Comparison of ENCODE assay signal across 17 cellular contexts in genomic region chr3:113013593-113013992, GRCh38. TPM values are rescaled to one million over a fixed set of nuclear protein-coding genes. Genes with fewer than 3 reads are reported as not detected.
"Had no signal": no experiment of that assay in that cellular context is flagged by ENCODE, and none has a peak within 500 bp of the region (broad histone marks: within the 10 kb centered on the region; RNA-seq: fewer than 3 reads in every experiment).

No MANE protein-coding gene starts in this region.

- H3K27me3 ChIP-seq: ascending aorta, foreskin keratinocyte, spleen, transverse colon had no signal

- H3K27me3 Mint-ChIP-seq: activated naive CD8-positive, alpha-beta T cell treated with anti-CD3 and anti-CD28 coated beads, Interleukin-2, amount 10 ng/mL, durations not matched to agents 7 days and 5 days had no signal

- H3K9me3 ChIP-seq: ascending aorta, prostate gland, spleen, transverse colon had no signal

- H3K36me3 ChIP-seq: prostate gland had no signal

- H3K4me1 ChIP-seq: prostate gland had no signal

- FAIRE-seq: bronchial epithelial cell had no signal

- H3K27ac ChIP-seq: ascending aorta, foreskin keratinocyte, prostate gland, spleen, transverse colon, VCaP had no signal

- H3K9me3 Mint-ChIP-seq: activated naive CD8-positive, alpha-beta T cell treated with anti-CD3 and anti-CD28 coated beads, Interleukin-2, amount 10 ng/mL, durations not matched to agents 7 days and 5 days; nephron progenitor cell had no signal

- H3K27ac Mint-ChIP-seq: activated naive CD8-positive, alpha-beta T cell treated with anti-CD3 and anti-CD28 coated beads, Interleukin-2, amount 10 ng/mL, durations not matched to agents 7 days and 5 days had no signal

- DNase-seq: activated naive CD8-positive, alpha-beta T cell treated with anti-CD3 and anti-CD28 coated beads, Interleukin-2, amount 10 ng/mL, durations not matched to agents 7 days and 5 days; foreskin keratinocyte; head of caudate nucleus; left colon; nephron progenitor cell; spleen; stimulated activated CD4-positive, alpha-beta T cell treated with anti-CD3 and anti-CD28 coated beads, Interleukin-1b, Interleukin-23, amount 100 ng/mL, for 48 hours; stimulated activated naive CD4-positive, alpha-beta T cell; substantia nigra; T1000; transverse colon had no signal

- H3K4me3 Mint-ChIP-seq: activated naive CD8-positive, alpha-beta T cell treated with anti-CD3 and anti-CD28 coated beads, Interleukin-2, amount 10 ng/mL, durations not matched to agents 7 days and 5 days; nephron progenitor cell had no signal

- H3K4me3 ChIP-seq: ascending aorta, lung, prostate gland, spleen, transverse colon had no signal

- ATAC-seq: foreskin keratinocyte, left colon, sciatic nerve had no signal

RNA-seq across cellular contexts. Expression of gene CD200R1, which starts 38.7 kb away (rescaled TPM):
- total RNA-seq: ascending aorta, bronchial epithelial cell had no signal
